ENCODE assay signal across 20 cellular contexts in genomic region chr6:123117145-123117908, GRCh38.
"Had no signal": no experiment of that assay in that cellular context is flagged by ENCODE, and none has a peak within 500 bp of the region (broad histone marks: within the 10 kb centered on the region; RNA-seq: fewer than 3 reads in every experiment).

No MANE protein-coding gene starts in this region.

- ATAC-seq: esophagus mucosa; heart left ventricle; psoas muscle; right lobe of liver; stimulated activated naive B cell treated with anti-CD40 and anti-IgM and Interleukin-4, amounts not matched to agents 10 μg/mL and 1 μg/mL and 100 μg/mL, for 72 hours had no signal

- H3K36me3 ChIP-seq: heart left ventricle, right lobe of liver, spleen, stomach, thoracic aorta, transverse colon had no signal

- H3K4me3 Mint-ChIP-seq: naive B cell; nephron progenitor cell; stimulated activated naive B cell treated with anti-CD40 and anti-IgM and Interleukin-4, amounts not matched to agents 10 μg/mL and 1 μg/mL and 100 μg/mL, for 72 hours had no signal

- H3K36me3 Mint-ChIP-seq: naive B cell; stimulated activated naive B cell treated with anti-CD40 and anti-IgM and Interleukin-4, amounts not matched to agents 10 μg/mL and 1 μg/mL and 100 μg/mL, for 72 hours had no signal

- H3K4me3 ChIP-seq: heart left ventricle, psoas muscle, right lobe of liver, spleen, stomach, thoracic aorta, transverse colon had no signal

- H3K9me3 Mint-ChIP-seq: naive B cell; nephron progenitor cell; stimulated activated naive B cell treated with anti-CD40 and anti-IgM and Interleukin-4, amounts not matched to agents 10 μg/mL and 1 μg/mL and 100 μg/mL, for 72 hours had no signal

- H3K27ac ChIP-seq: heart left ventricle, psoas muscle, right lobe of liver, spleen, stomach, thoracic aorta, transverse colon had no signal

- H3K27ac Mint-ChIP-seq: naive B cell; nephron progenitor cell; stimulated activated naive B cell treated with anti-CD40 and anti-IgM and Interleukin-4, amounts not matched to agents 10 μg/mL and 1 μg/mL and 100 μg/mL, for 72 hours had no signal

- H3K27me3 Mint-ChIP-seq: naive B cell; stimulated activated naive B cell treated with anti-CD40 and anti-IgM and Interleukin-4, amounts not matched to agents 10 μg/mL and 1 μg/mL and 100 μg/mL, for 72 hours had no signal

- H3K27me3 ChIP-seq: heart left ventricle, right lobe of liver, spleen, stomach, transverse colon had no signal

- H3K9me3 ChIP-seq: heart left ventricle, psoas muscle, right lobe of liver, spleen, stomach, thoracic aorta, transverse colon had no signal

- H3K4me1 ChIP-seq: heart left ventricle, right lobe of liver, spleen, transverse colon had no signal

- H3K4me1 Mint-ChIP-seq: naive B cell; nephron progenitor cell; stimulated activated naive B cell treated with anti-CD40 and anti-IgM and Interleukin-4, amounts not matched to agents 10 μg/mL and 1 μg/mL and 100 μg/mL, for 72 hours had no signal

- DNase-seq: effector memory CD4-positive, alpha-beta T cell; heart left ventricle; hippocampal formation; kidney glomerular epithelial cell; mesendoderm; naive B cell; nephron progenitor cell; psoas muscle; retina; right lobe of liver; spleen; stimulated activated CD4-positive, alpha-beta T cell treated with anti-CD3 and anti-CD28 coated beads, Interleukin-15, amount 100 ng/mL, for 24 hours; stimulated activated CD4-positive, alpha-beta T cell treated with anti-CD3 and anti-CD28 coated beads, Interleukin-1b, Interleukin-23, amount 100 ng/mL, for 48 hours; stimulated activated CD4-positive, alpha-beta T cell treated with anti-CD3 and anti-CD28 coated beads, Interleukin-4, amount 100 ng/mL, for 4 hours; stimulated activated naive B cell treated with anti-CD40 and anti-IgM and Interleukin-4, amounts not matched to agents 10 μg/mL and 1 μg/mL and 100 μg/mL, for 72 hours; stomach; substantia nigra; transverse colon had no signal
